In genomic region chr3:195033531-195034091, GRCh38 we compare ENCODE assay signal across 1 cellular context.
TF ChIP-seq lines count a peak whose summit lies in the region.

No MANE protein-coding gene starts in this region.

TF ChIP-seq in HCT116, 20 proteins besides CTCF, POLR2A, EP300 and RAD21 (continued from another document):
- TF ChIP-seq MAX (IDR thresholded peaks at IDR 0.05) (no peak; the same call in 1 of the 2 replicates), EGR1 (IDR thresholded peaks at IDR 0.05; ENCODE audit: low read depth) (no peak), CEBPB (IDR thresholded peaks at IDR 0.05; ENCODE audit: low read depth) (no peak), ZNF274 (IDR thresholded peaks at IDR 0.05; ENCODE audit: low read depth, low read length) (no peak), ZBTB33 (IDR thresholded peaks at IDR 0.05; ENCODE audit: extremely low read depth, insufficient replicate concordance, low read length) (no peak), SIN3A (IDR thresholded peaks at IDR 0.05; ENCODE audit: low read depth) (peak; percentile 49), POLR2AphosphoS5 (IDR thresholded peaks at IDR 0.05; ENCODE audit: low read depth, low read length) (peak; percentile 41; the same call in 1 of the 2 replicates)
